Comparison of ENCODE assay signal across 1 cellular context in the genomic region with DNA sequence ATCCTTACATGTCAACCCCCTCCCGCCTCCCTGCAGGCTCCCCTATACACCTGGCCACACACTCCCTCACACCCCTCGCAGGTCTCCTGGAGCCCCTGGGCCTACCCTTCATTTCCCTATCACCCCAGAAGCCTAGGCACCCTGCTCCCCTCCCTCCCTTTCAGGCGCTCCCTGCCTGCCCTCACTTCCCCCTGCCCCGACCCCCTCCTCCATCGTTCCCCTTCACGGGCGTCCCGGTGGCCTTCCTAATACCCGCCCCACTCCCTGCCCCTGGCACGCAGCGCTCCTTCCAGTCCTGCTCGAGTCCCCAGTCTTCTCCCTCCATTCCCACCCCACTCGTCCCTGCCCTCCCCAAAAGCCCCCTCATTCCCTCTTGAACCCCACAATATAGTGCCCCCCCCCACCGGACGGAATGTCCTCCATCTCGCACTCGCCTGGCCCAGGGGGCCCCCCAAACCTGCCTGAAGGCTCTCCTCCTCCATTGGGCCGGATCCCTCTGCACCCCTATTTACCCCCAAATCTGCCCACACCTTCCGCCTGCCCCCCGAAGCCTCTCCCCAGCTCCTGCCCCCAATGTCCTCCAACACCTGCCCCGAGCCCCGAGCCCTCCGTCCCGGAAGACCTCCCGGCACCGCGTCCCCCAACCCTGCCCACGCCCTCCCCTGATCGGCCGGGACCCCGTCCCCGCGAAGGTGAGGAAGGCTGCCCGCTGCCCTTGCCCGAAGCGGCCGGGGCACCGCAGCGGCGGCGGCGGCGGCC.
TF ChIP-seq lines count a peak whose summit lies in the region.

No MANE protein-coding gene starts in this region.

TF ChIP-seq in WTC11, 78 proteins besides CTCF, POLR2A, EP300 and RAD21:
- TF ChIP-seq, protein P1, sequence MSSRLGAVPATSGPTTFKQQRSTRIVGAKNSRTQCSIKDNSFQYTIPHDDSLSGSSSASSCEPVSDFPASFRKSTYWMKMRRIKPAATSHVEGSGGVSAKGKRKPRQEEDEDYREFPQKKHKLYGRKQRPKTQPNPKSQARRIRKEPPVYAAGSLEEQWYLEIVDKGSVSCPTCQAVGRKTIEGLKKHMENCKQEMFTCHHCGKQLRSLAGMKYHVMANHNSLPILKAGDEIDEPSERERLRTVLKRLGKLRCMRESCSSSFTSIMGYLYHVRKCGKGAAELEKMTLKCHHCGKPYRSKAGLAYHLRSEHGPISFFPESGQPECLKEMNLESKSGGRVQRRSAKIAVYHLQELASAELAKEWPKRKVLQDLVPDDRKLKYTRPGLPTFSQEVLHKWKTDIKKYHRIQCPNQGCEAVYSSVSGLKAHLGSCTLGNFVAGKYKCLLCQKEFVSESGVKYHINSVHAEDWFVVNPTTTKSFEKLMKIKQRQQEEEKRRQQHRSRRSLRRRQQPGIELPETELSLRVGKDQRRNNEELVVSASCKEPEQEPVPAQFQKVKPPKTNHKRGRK (CRISPR knock-in tag; IDR thresholded peaks at IDR 0.05; ENCODE audit: borderline replicate concordance) = no peak
- no peak for TF ChIP-seq NFE2L1 (CRISPR knock-in tag; IDR thresholded peaks at IDR 0.05)
- no peak for TF ChIP-seq ZNF121 (CRISPR knock-in tag; IDR thresholded peaks at IDR 0.05)
- TF ChIP-seq GABPB1 (CRISPR knock-in tag; IDR thresholded peaks at IDR 0.05) = no peak
- no peak for TF ChIP-seq NR3C1 (CRISPR knock-in tag; conservative IDR thresholded peaks at IDR 0.05; ENCODE audit: low read depth)
- no peak for TF ChIP-seq NR2C2 (CRISPR knock-in tag; IDR thresholded peaks at IDR 0.05)
- TF ChIP-seq, protein P2, sequence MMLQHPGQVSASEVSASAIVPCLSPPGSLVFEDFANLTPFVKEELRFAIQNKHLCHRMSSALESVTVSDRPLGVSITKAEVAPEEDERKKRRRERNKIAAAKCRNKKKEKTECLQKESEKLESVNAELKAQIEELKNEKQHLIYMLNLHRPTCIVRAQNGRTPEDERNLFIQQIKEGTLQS (CRISPR knock-in tag; conservative IDR thresholded peaks at IDR 0.05) = no peak
- TF ChIP-seq PRDM15 (CRISPR knock-in tag; IDR thresholded peaks at IDR 0.05) = no peak
- TF ChIP-seq KAT7 (CRISPR knock-in tag; IDR thresholded peaks at IDR 0.05; ENCODE audit: borderline replicate concordance) = no peak
- TF ChIP-seq SMAD3 (CRISPR knock-in tag; IDR thresholded peaks at IDR 0.05; ENCODE audit: borderline replicate concordance) = no peak
- TF ChIP-seq, protein P3, sequence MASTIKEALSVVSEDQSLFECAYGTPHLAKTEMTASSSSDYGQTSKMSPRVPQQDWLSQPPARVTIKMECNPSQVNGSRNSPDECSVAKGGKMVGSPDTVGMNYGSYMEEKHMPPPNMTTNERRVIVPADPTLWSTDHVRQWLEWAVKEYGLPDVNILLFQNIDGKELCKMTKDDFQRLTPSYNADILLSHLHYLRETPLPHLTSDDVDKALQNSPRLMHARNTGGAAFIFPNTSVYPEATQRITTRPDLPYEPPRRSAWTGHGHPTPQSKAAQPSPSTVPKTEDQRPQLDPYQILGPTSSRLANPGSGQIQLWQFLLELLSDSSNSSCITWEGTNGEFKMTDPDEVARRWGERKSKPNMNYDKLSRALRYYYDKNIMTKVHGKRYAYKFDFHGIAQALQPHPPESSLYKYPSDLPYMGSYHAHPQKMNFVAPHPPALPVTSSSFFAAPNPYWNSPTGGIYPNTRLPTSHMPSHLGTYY (CRISPR knock-in tag; IDR thresholded peaks at IDR 0.05) = no peak
- TF ChIP-seq, protein P4, sequence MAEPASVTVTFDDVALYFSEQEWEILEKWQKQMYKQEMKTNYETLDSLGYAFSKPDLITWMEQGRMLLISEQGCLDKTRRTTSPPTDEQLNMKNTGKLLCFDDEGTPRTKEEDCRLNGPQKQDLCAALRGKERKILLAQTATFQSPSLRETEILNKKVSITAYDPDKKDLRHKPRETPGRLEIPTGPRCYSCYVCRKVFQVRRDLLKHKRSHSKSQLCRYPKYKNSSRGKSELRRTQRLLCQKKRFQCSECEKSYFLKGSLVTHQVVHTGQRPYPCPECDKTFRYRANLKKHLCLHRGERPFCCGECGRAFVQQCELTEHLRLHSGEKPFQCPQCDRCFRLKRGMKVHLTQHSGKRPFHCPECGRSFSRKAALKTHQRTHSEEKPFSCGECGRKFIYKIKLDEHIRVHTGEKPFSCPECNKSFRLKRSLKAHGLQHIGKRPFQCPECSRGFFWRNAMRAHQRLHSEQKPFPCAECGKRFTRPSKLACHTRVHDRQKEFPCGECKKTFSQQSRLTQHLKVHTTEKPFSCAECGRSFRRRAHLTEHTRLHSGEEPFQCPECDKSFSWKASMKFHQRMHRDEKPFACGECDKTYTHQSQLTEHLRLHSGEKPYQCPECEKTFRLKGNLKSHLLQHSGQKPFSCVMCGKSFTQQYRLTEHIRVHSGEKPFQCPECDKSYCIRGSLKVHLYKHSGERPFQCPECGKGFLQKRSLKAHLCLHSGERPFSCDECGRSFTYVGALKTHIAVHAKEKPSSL (CRISPR knock-in tag; conservative IDR thresholded peaks at IDR 0.05) = no peak
- TF ChIP-seq OVOL2 (CRISPR knock-in tag; IDR thresholded peaks at IDR 0.05; ENCODE audit: borderline replicate concordance) = no peak
- TF ChIP-seq TEAD4 (CRISPR knock-in tag; IDR thresholded peaks at IDR 0.05) = no peak
- TF ChIP-seq USF2 (CRISPR knock-in tag; IDR thresholded peaks at IDR 0.05) = no peak
- no peak for TF ChIP-seq RELA (CRISPR knock-in tag; IDR thresholded peaks at IDR 0.05; ENCODE audit: borderline replicate concordance)
- no peak for TF ChIP-seq SMAD4 (CRISPR knock-in tag; IDR thresholded peaks at IDR 0.05)
- TF ChIP-seq JAZF1 (CRISPR knock-in tag; IDR thresholded peaks at IDR 0.05) = no peak
- TF ChIP-seq MAX (CRISPR knock-in tag; IDR thresholded peaks at IDR 0.05) = no peak
- TF ChIP-seq ZNF281 (CRISPR knock-in tag; IDR thresholded peaks at IDR 0.05) = no peak
